14 cellular contexts compared by ENCODE assay signal in the genomic region with DNA sequence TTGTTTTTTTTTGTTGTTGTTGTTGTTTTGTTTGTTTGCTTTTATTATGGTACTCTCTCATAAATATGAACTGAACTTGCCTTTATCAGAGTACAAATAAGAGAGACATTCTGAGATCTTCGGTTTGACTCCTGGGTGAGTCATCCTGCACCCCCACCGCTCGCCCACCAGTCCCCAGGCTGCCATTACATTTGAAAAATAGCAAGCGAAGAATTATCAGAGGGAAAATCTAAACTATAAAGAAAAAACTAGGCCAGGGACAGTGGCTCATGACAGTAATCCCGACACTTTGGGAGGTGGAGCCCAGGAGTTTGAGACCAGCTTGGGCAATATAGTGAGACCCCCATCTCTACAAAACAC.
DNase-seq lines count a peak whose midpoint lies in the region; ATAC-seq and TF ChIP-seq lines count a peak whose summit lies in the region.
"Had no signal": no experiment of that assay in that cellular context is flagged by ENCODE, and none has a peak within 500 bp of the region (broad histone marks: within the 10 kb centered on the region; RNA-seq: fewer than 3 reads in every experiment).

No MANE protein-coding gene starts in this region.

- H3K9me3 Mint-ChIP-seq in activated naive CD8-positive, alpha-beta T cell treated with anti-CD3 and anti-CD28 coated beads, Interleukin-2, amount 50 U/mL, for 24 hours: peaks cover 4% of the 10 kb centered on the region
- H3K9me3 Mint-ChIP-seq: CD8-positive, alpha-beta T cell; GM23338 had no signal

- peak overlapping the region; percentile 34; the same call in 1 of the 2 replicates for H3K9ac ChIP-seq in OCI-LY1 (ENCODE audit: low read length)

- no peaks in the 10 kb centered on the region for H3K79me2 ChIP-seq in OCI-LY1 (ENCODE audit: insufficient read depth, low read length)

- H3K4me3 Mint-ChIP-seq in activated naive CD8-positive, alpha-beta T cell treated with anti-CD3 and anti-CD28 coated beads, Interleukin-2, amount 50 U/mL, for 24 hours: peak overlapping the region; percentile 2
- H3K4me3 Mint-ChIP-seq: CD8-positive, alpha-beta T cell; GM23338 had no signal

- H3K4me2 ChIP-seq in OCI-LY1 (ENCODE audit: low read length): peak overlapping the region; percentile 28; the same call in 1 of the 2 replicates
- H3K4me2 ChIP-seq: GM23338 had no signal

- H3K36me3 Mint-ChIP-seq in activated naive CD8-positive, alpha-beta T cell treated with anti-CD3 and anti-CD28 coated beads, Interleukin-2, amount 50 U/mL, for 24 hours (ENCODE audit: low read depth): no peaks in the 10 kb centered on the region
- H3K36me3 Mint-ChIP-seq: CD8-positive, alpha-beta T cell had no signal

- peak; percentile 30 for ATAC-seq in activated naive CD8-positive, alpha-beta T cell treated with anti-CD3 and anti-CD28 coated beads, Interleukin-2, amount 50 U/mL, for 24 hours
- ATAC-seq in HG03469 (IDR thresholded peaks at IDR 0.05; ENCODE audit: unreplicated experiment) (no peak), HG03280 (IDR thresholded peaks at IDR 0.05; ENCODE audit: unreplicated experiment) (no peak)
- ATAC-seq: CD8-positive, alpha-beta T cell; GM23338; Panc1 had no signal

- H3K27me3 Mint-ChIP-seq in activated naive CD8-positive, alpha-beta T cell treated with anti-CD3 and anti-CD28 coated beads, Interleukin-2, amount 50 U/mL, for 24 hours: no peaks in the 10 kb centered on the region

- peak overlapping the region; percentile 11; the same call in 1 of the 2 replicates for H2AFZ ChIP-seq in OCI-LY1 (ENCODE audit: low read length)
- H2AFZ ChIP-seq: GM23338 had no signal

- H3K4me3 ChIP-seq in OCI-LY1 (ENCODE audit: low read depth, low read length, poor library complexity, severe bottlenecking): no peak overlapping the region
- H3K4me3 ChIP-seq: GM23338 had no signal

- no peaks in the 10 kb centered on the region for H3K27me3 ChIP-seq in OCI-LY1 (ENCODE audit: insufficient read depth, low read length)

- peaks cover 92% of the 10 kb centered on the region for H3K4me1 ChIP-seq in OCI-LY1 (ENCODE audit: insufficient read depth, low read length, severe bottlenecking)

- no peaks in the 10 kb centered on the region for H4K20me1 ChIP-seq in OCI-LY1 (ENCODE audit: insufficient read depth, low read length)

- DNase-seq in activated CD4-positive, alpha-beta T cell treated with anti-CD3 and anti-CD28 coated beads, Interleukin-2, amount 50 U/mL, for 48 hours: peak; percentile 51 to 64
- peak; percentile 39 for DNase-seq in activated naive CD8-positive, alpha-beta T cell treated with anti-CD3 and anti-CD28 coated beads, Interleukin-2, amount 50 U/mL, for 24 hours
- DNase-seq in stimulated activated CD4-positive, alpha-beta T cell treated with anti-CD3 and anti-CD28 coated beads, Interleukin-4, amount 100 ng/mL, for 48 hours (ENCODE audit: low read depth in 2 of 2): peak; percentile 25 to 39
- DNase-seq in inferior parietal cortex (ENCODE audit: extremely low spot score) (no peak), NCI-H2029 (lab: John Stamatoyannopoulos, UW) (no peak)
- DNase-seq: CD8-positive, alpha-beta T cell; midbrain; NCI-H1436; small intestine had no signal

- peak overlapping the region; percentile 99 for H3K27ac ChIP-seq in OCI-LY1 (ENCODE audit: low read depth, low read length, poor library complexity, severe bottlenecking)

- H3K9me2 ChIP-seq in OCI-LY1 (ENCODE audit: low read depth, low read length): no peaks in the 10 kb centered on the region

- no peaks in the 10 kb centered on the region for H3F3A ChIP-seq in OCI-LY1 (ENCODE audit: insufficient read depth, low read length)

- H3K27ac Mint-ChIP-seq in activated naive CD8-positive, alpha-beta T cell treated with anti-CD3 and anti-CD28 coated beads, Interleukin-2, amount 50 U/mL, for 24 hours: no peak overlapping the region
- H3K27ac Mint-ChIP-seq: GM23338 had no signal

- H3K9me3 ChIP-seq in OCI-LY1 (ENCODE audit: low read length): no peaks in the 10 kb centered on the region

- no peak for TF ChIP-seq CTCF in OCI-LY1 (IDR thresholded peaks at IDR 0.05; ENCODE audit: low read length)

- H3K4me1 Mint-ChIP-seq in activated naive CD8-positive, alpha-beta T cell treated with anti-CD3 and anti-CD28 coated beads, Interleukin-2, amount 50 U/mL, for 24 hours: peaks cover 65% of the 10 kb centered on the region

- H3K36me3 ChIP-seq in OCI-LY1 (ENCODE audit: insufficient read depth, low read length): no peaks in the 10 kb centered on the region

Comparison
In these comparisons a context has a peak if more than half of its experiments do, and no peak if none do; other contexts are left out.
1. DNase-seq: peak in activated CD4-positive, alpha-beta T cell treated with anti-CD3 and anti-CD28 coated beads, Interleukin-2, amount 50 U/mL, for 48 hours (2 of 2), activated naive CD8-positive, alpha-beta T cell treated with anti-CD3 and anti-CD28 coated beads, Interleukin-2, amount 50 U/mL, for 24 hours (single experiment) and stimulated activated CD4-positive, alpha-beta T cell treated with anti-CD3 and anti-CD28 coated beads, Interleukin-4, amount 100 ng/mL, for 48 hours (2 of 2); none in inferior parietal cortex (single experiment) and NCI-H2029 (single experiment).